26 cellular contexts compared by ENCODE assay signal in genomic region chr3:182479766-182480336, GRCh38.
"Had no signal": no experiment of that assay in that cellular context is flagged by ENCODE, and none has a peak within 500 bp of the region (broad histone marks: within the 10 kb centered on the region; RNA-seq: fewer than 3 reads in every experiment).

No MANE protein-coding gene starts in this region.

- H3K4me3 ChIP-seq: adrenal gland, gastroesophageal sphincter, left ventricle myocardium inferior, neural progenitor cell, psoas muscle, right atrium auricular region, skin epidermis, thoracic aorta, vagina had no signal

- DNase-seq: activated CD4-positive, alpha-beta T cell treated with anti-CD3 and anti-CD28 coated beads for 4 hours; activated CD4-positive, alpha-beta T cell treated with anti-CD3 and anti-CD28 coated beads, Interleukin-2, amount 50 U/mL, for 48 hours; activated CD4-positive, CD25-positive, alpha-beta regulatory T cell; activated CD8-positive, alpha-beta memory T cell treated with anti-CD3 and anti-CD28 coated beads, Interleukin-2, amount 50 U/mL, for 48 hours; activated naive CD4-positive, alpha-beta T cell; activated T-cell treated with anti-CD3 and anti-CD28 coated beads, Interleukin-2, amount 50 U/mL, for 4 hours; adrenal gland; cerebellar nuclear complex; cortex of kidney; endodermal cell; hypothalamus; left ventricle myocardium inferior; naive thymus-derived CD8-positive, alpha-beta T cell; psoas muscle; stimulated activated CD4-positive, alpha-beta T cell treated with anti-CD3 and anti-CD28 coated beads, Interleukin-2, amount 100 ng/mL, for 24 hours; stimulated activated CD8-positive, alpha-beta memory T cell treated with anti-CD3 and anti-CD28 coated beads, Interleukin-4, amount 100 ng/mL, for 48 hours; stimulated activated naive CD4-positive, alpha-beta T cell; T-helper 9 cell had no signal

- H3K27ac ChIP-seq: adrenal gland, epithelial cell of prostate, gastroesophageal sphincter, left ventricle myocardium inferior, neural progenitor cell, psoas muscle, right atrium auricular region, skin epidermis, thoracic aorta, vagina had no signal

- H2AFZ ChIP-seq: neural progenitor cell had no signal

- ATAC-seq: activated T-cell treated with anti-CD3 and anti-CD28 coated beads, Interleukin-2, amount 50 U/mL, for 4 hours; gastroesophageal sphincter; naive thymus-derived CD8-positive, alpha-beta T cell; psoas muscle had no signal

- H3K4me1 ChIP-seq: adrenal gland, left ventricle myocardium inferior, psoas muscle, right atrium auricular region, vagina had no signal

- H3K4me2 ChIP-seq: neural progenitor cell had no signal

- H3K36me3 ChIP-seq: adrenal gland, gastroesophageal sphincter, left ventricle myocardium inferior, neural progenitor cell, right atrium auricular region, thoracic aorta, vagina had no signal

- H3K9ac ChIP-seq: neural progenitor cell had no signal

- H3K9me3 ChIP-seq: adrenal gland, gastroesophageal sphincter, left ventricle myocardium inferior, psoas muscle, right atrium auricular region, thoracic aorta, vagina had no signal

- FAIRE-seq: bronchial epithelial cell had no signal

- H3K27me3 ChIP-seq: adrenal gland, gastroesophageal sphincter, neural progenitor cell, right atrium auricular region, vagina had no signal
